ENCODE assay signal across 11 cellular contexts in genomic region chr6:90078513-90079289, GRCh38.
DNase-seq lines count a peak whose midpoint lies in the region; ATAC-seq and TF ChIP-seq lines count a peak whose summit lies in the region.
"Had no signal": no experiment of that assay in that cellular context is flagged by ENCODE, and none has a peak within 500 bp of the region (broad histone marks: within the 10 kb centered on the region; RNA-seq: fewer than 3 reads in every experiment).

No MANE protein-coding gene starts in this region.

- POLR2A ChIA-PET in CD8-positive, alpha-beta T cell (lab: Charles Lee): no interaction called here

- no peaks in the 10 kb centered on the region for H3K9me3 Mint-ChIP-seq in CD8-positive, alpha-beta T cell
- no peaks in the 10 kb centered on the region for H3K9me3 Mint-ChIP-seq in activated naive CD4-positive, alpha-beta T cell treated with anti-CD3 and anti-CD28 coated beads, Interleukin-2, amount 50 U/mL, for 24 hours
- H3K9me3 Mint-ChIP-seq: neural crest cell had no signal

- H3K9me3 ChIP-seq in CD8-positive, alpha-beta T cell (ENCODE audit: low read length): no peaks in the 10 kb centered on the region
- no peaks in the 10 kb centered on the region for H3K9me3 ChIP-seq in adrenal gland (replicated peaks in 1 of 3)
- H3K9me3 ChIP-seq: SJCRH30 had no signal

- no peak for TF ChIP-seq POLR2A in adrenal gland (IDR thresholded peaks at IDR 0.05)

- no peaks in the 10 kb centered on the region for H3K27me3 ChIP-seq in CD8-positive, alpha-beta T cell (ENCODE audit: insufficient read depth, low read length)
- no peaks in the 10 kb centered on the region for H3K27me3 ChIP-seq in adrenal gland
- H3K27me3 ChIP-seq: SJCRH30 had no signal

- H3K4me3 Mint-ChIP-seq in CD8-positive, alpha-beta T cell: peak overlapping the region; percentile 98
- H3K4me3 Mint-ChIP-seq in activated naive CD4-positive, alpha-beta T cell treated with anti-CD3 and anti-CD28 coated beads, Interleukin-2, amount 50 U/mL, for 24 hours: peak overlapping the region; percentile 92
- H3K4me3 Mint-ChIP-seq: neural crest cell had no signal

- no peak for TF ChIP-seq CTCF in CD8-positive, alpha-beta T cell (IDR thresholded peaks at IDR 0.05)
- TF ChIP-seq CTCF in adrenal gland (IDR thresholded peaks at IDR 0.05): no peak

- peak overlapping the region; percentile 99 for H3K27ac Mint-ChIP-seq in CD8-positive, alpha-beta T cell
- H3K27ac Mint-ChIP-seq in activated naive CD4-positive, alpha-beta T cell treated with anti-CD3 and anti-CD28 coated beads, Interleukin-2, amount 50 U/mL, for 24 hours: peak overlapping the region; percentile 98

- H3K27ac ChIP-seq in CD8-positive, alpha-beta T cell (ENCODE audit: low read depth, low read length): peak overlapping the region; percentile 77
- H3K27ac ChIP-seq in adrenal gland: no peak overlapping the region
- H3K27ac ChIP-seq: SJCRH30 had no signal

- 88 to 93% (median 89%) methylated on average over 10 of the region's 10 CpGs for WGBS in adrenal gland, 4 donors

- H3K36me3 ChIP-seq in CD8-positive, alpha-beta T cell (ENCODE audit: insufficient read depth, low read length): no peaks in the 10 kb centered on the region
- H3K36me3 ChIP-seq in adrenal gland (replicated peaks in 1 of 2): no peaks in the 10 kb centered on the region
- H3K36me3 ChIP-seq: SJCRH30 had no signal

- peaks cover 84% of the 10 kb centered on the region for H3K4me1 ChIP-seq in CD8-positive, alpha-beta T cell (ENCODE audit: insufficient read depth, low read length)
- no peaks in the 10 kb centered on the region for H3K4me1 ChIP-seq in adrenal gland (replicated peaks in 1 of 2)

- CTCF ChIA-PET in CD8-positive, alpha-beta T cell (lab: Charles Lee): no interaction called here

- no peaks in the 10 kb centered on the region for H3K27me3 Mint-ChIP-seq in CD8-positive, alpha-beta T cell (ENCODE audit: low read depth)
- no peaks in the 10 kb centered on the region for H3K27me3 Mint-ChIP-seq in activated naive CD4-positive, alpha-beta T cell treated with anti-CD3 and anti-CD28 coated beads, Interleukin-2, amount 50 U/mL, for 24 hours

- peak; percentile 9 for ATAC-seq in CD8-positive, alpha-beta T cell
- ATAC-seq in GM18858 (IDR thresholded peaks at IDR 0.05; ENCODE audit: unreplicated experiment): no peak
- ATAC-seq: HepG2 had no signal

- H3K4me3 ChIP-seq in CD8-positive, alpha-beta T cell (ENCODE audit: low read depth, low read length): peak overlapping the region; percentile 66
- no peak overlapping the region for H3K4me3 ChIP-seq in adrenal gland
- H3K4me3 ChIP-seq: SJCRH30 had no signal

- H3K36me3 Mint-ChIP-seq in CD8-positive, alpha-beta T cell: peaks cover 45% of the 10 kb centered on the region
- H3K36me3 Mint-ChIP-seq in activated naive CD4-positive, alpha-beta T cell treated with anti-CD3 and anti-CD28 coated beads, Interleukin-2, amount 50 U/mL, for 24 hours: peaks cover 58% of the 10 kb centered on the region

- peaks cover 89% of the 10 kb centered on the region for H3K4me1 Mint-ChIP-seq in CD8-positive, alpha-beta T cell (ENCODE audit: low read depth)
- H3K4me1 Mint-ChIP-seq in activated naive CD4-positive, alpha-beta T cell treated with anti-CD3 and anti-CD28 coated beads, Interleukin-2, amount 50 U/mL, for 24 hours: peaks cover 67% of the 10 kb centered on the region

- peak in 2 of 7 experiments; percentile 29 to 46 for DNase-seq in CD8-positive, alpha-beta T cell
- DNase-seq in T-helper 2 cell (peak in 3 of 5 experiments; percentile 19 to 58 (median 28)), adrenal gland (no peak), HCEC 1CT (no peak), NCI-H1436 treated with DMSO at 0.1 percent for 48 hours (lab: John Stamatoyannopoulos, UW) (no peak)
- DNase-seq in stimulated activated CD4-positive, alpha-beta T cell treated with anti-CD3 and anti-CD28 coated beads, Interleukin-12 subunit alpha, Interleukin-12 subunit beta, amount 100 ng/mL, for 4 hours: peak; percentile 45
- DNase-seq: SJCRH30 had no signal

- intact Hi-C loops in CD8-positive, alpha-beta T cell (cut with DNase I, micrococcal nuclease): loop anchor here (1.0 to 5.0 kb wide), 3 partner anchors 34 to 125 kb away; no protein-coding TSS in a partner anchor
- intact Hi-C loops in adrenal gland (cut with DNase I): no loop called here

Comparison
In these comparisons a context has a peak if more than half of its experiments do, and no peak if none do; other contexts are left out.
1. DNase-seq: peak in T-helper 2 cell (3 of 5) and stimulated activated CD4-positive, alpha-beta T cell treated with anti-CD3 and anti-CD28 coated beads, Interleukin-12 subunit alpha, Interleukin-12 subunit beta, amount 100 ng/mL, for 4 hours (single experiment); none in adrenal gland (0 of 7), HCEC 1CT (single experiment) and NCI-H1436 treated with DMSO at 0.1 percent for 48 hours (single experiment).
2. intact Hi-C loops: an anchor here in CD8-positive, alpha-beta T cell (1.0 to 5.0 kb wide); none called in adrenal gland.